8 cellular contexts compared by ENCODE assay signal in genomic region chr4:143184217-143184502, GRCh38. TPM values are rescaled to one million over a fixed set of nuclear protein-coding genes. Genes with fewer than 3 reads are reported as not detected.
DNase-seq lines count a peak whose midpoint lies in the region; ATAC-seq and TF ChIP-seq lines count a peak whose summit lies in the region.

No MANE protein-coding gene starts in this region.

- TF ChIP-seq EP300 in SK-N-SH (IDR thresholded peaks at IDR 0.05; ENCODE audit: borderline replicate concordance in 1 of 2, low read depth in 1 of 2, low read length in 1 of 2), result no peak

- peak overlapping the region; percentile 88 for H3K4me3 ChIP-seq in AG04449 (ENCODE audit: low read depth, low read length)
- H3K4me3 ChIP-seq in SK-N-SH (ENCODE audit: low read depth in 2 of 2, low read length in 1 of 2), result peak overlapping the region; percentile 90 to 94
- peak overlapping the region; percentile 95 to 96 for H3K4me3 ChIP-seq in foreskin fibroblast (ENCODE audit: low read depth in 1 of 2, low read length in 2 of 2)

- no peak for TF ChIP-seq CTCF in AG04449 (IDR thresholded peaks at IDR 0.05; ENCODE audit: insufficient read depth, low read length, missing control alignments)
- no peak for TF ChIP-seq CTCF in SK-N-SH (IDR thresholded peaks at IDR 0.05)
- TF ChIP-seq CTCF in foreskin fibroblast (IDR thresholded peaks at IDR 0.05; ENCODE audit: low read depth, low read length), result no peak

- H3K4me2 ChIP-seq in SK-N-SH, result peak overlapping the region; percentile 89

- no peak for TF ChIP-seq RAD21 in SK-N-SH (IDR thresholded peaks at IDR 0.05; ENCODE audit: low read length)

- peak; percentile 33 for ATAC-seq in GM18867 (IDR thresholded peaks at IDR 0.05; ENCODE audit: unreplicated experiment)
- peak; percentile 11 for ATAC-seq in HG03095 (IDR thresholded peaks at IDR 0.05; ENCODE audit: unreplicated experiment)

- H4K20me1 ChIP-seq in SK-N-SH (ENCODE audit: insufficient read depth), result peaks cover 35% of the 10 kb centered on the region

- H3K9ac ChIP-seq in SK-N-SH, result peak overlapping the region; percentile 84

- POLR2A ChIA-PET in AG04449 (lab: Yijun Ruan, JAX) (no interaction called here), SK-N-SH (lab: Yijun Ruan, JAX) (no interaction called here)

- no peaks in the 10 kb centered on the region for H3K9me3 ChIP-seq in SK-N-SH

- peaks cover 7 to 17% of the 10 kb centered on the region in 2 experiments for H3K36me3 ChIP-seq in SK-N-SH (replicated peaks in 1 of 2; ENCODE audit: control insufficient read depth in 1 of 2, insufficient read depth in 2 of 2, low read length in 1 of 2)

- H3K4me1 ChIP-seq in SK-N-SH (ENCODE audit: control insufficient read depth in 1 of 2, insufficient read depth in 2 of 2, low read depth in 1 of 2, low read length in 1 of 2), result peaks cover 17 to 22% of the 10 kb centered on the region in 2 experiments; a peak in 3 of 4 replicates

- under 1% methylated on average over 11 of the region's 11 CpGs for WGBS in SK-N-SH (ENCODE audit: low lambda C conversion rate)

- peaks cover 58% of the 10 kb centered on the region for H3K79me2 ChIP-seq in SK-N-SH (ENCODE audit: insufficient read depth)

- no peaks in the 10 kb centered on the region for H3K9me2 ChIP-seq in SK-N-SH

- no peak for DNase-seq in AG04449 (ENCODE audit: low read depth, low spot score)
- DNase-seq in SK-N-SH, result no peak
- DNase-seq in foreskin fibroblast, result no peak
- DNase-seq in pons (ENCODE audit: low spot score), result peak; percentile 74
- no peak for DNase-seq in hepatic stellate cell (ENCODE audit: low spot score)
- DNase-seq in NCI-H1092 treated with DMSO at 0.1 percent for 48 hours (lab: John Stamatoyannopoulos, UW), result no peak

- no peaks in the 10 kb centered on the region for H3K27me3 ChIP-seq in SK-N-SH (ENCODE audit: insufficient read depth)

- CTCF ChIA-PET in AG04449 (lab: Yijun Ruan, JAX) (no interaction called here), SK-N-SH (lab: Yijun Ruan, JAX) (no interaction called here)

- H3K27ac ChIP-seq in SK-N-SH (ENCODE audit: low read depth in 2 of 2, low read length in 1 of 2), result peak overlapping the region; percentile 92 to 97

- H2AFZ ChIP-seq in SK-N-SH (ENCODE audit: low read depth), result peak overlapping the region; percentile 99

- H3F3A ChIP-seq in SK-N-SH (replicated peaks; ENCODE audit: insufficient read depth), result peaks cover 11% of the 10 kb centered on the region

TF ChIP-seq in SK-N-SH, 30 proteins besides CTCF, POLR2A, EP300 and RAD21:
- no peak for TF ChIP-seq RCOR1 (IDR thresholded peaks at IDR 0.05; ENCODE audit: low read length)
- TF ChIP-seq FOSL2 (IDR thresholded peaks at IDR 0.05; ENCODE audit: borderline replicate concordance, low read depth), result no peak
- TF ChIP-seq GATA2 (CRISPR knock-in tag; IDR thresholded peaks at IDR 0.05), result no peak
- TF ChIP-seq IRF3 (IDR thresholded peaks at IDR 0.05; ENCODE audit: low read depth, low read length), result no peak
- no peak for TF ChIP-seq REST (IDR thresholded peaks at IDR 0.05; ENCODE audit: low read depth, low read length)
- no peak for TF ChIP-seq PBX3 (IDR thresholded peaks at IDR 0.05)
- no peak for TF ChIP-seq TCF12 (IDR thresholded peaks at IDR 0.05)
- no peak for TF ChIP-seq RXRA (IDR thresholded peaks at IDR 0.05; ENCODE audit: borderline replicate concordance, low read depth)
- no peak for TF ChIP-seq USF2 (IDR thresholded peaks at IDR 0.05; ENCODE audit: borderline replicate concordance, low read depth, low read length)
- no peak for TF ChIP-seq SIN3A (IDR thresholded peaks at IDR 0.05; ENCODE audit: borderline replicate concordance, low read depth, low read length)
- no peak for TF ChIP-seq CHD2 (IDR thresholded peaks at IDR 0.05; ENCODE audit: low read length, partially characterized antibody)
- no peak for TF ChIP-seq POLR2AphosphoS5 (IDR thresholded peaks at IDR 0.05; ENCODE audit: low read depth, low read length)
- no peak for TF ChIP-seq MEF2A (IDR thresholded peaks at IDR 0.05; ENCODE audit: borderline replicate concordance, low read depth)
- TF ChIP-seq MAX (IDR thresholded peaks at IDR 0.05; ENCODE audit: low read depth), result no peak

RNA-seq across cellular contexts. Expression of gene USP38, which starts 0.6 kb away (rescaled TPM):
- polyA plus RNA-seq in SK-N-SH (2012; rRNA removed), result 4.3 and 6.3 TPM in 2 replicates
- polyA plus RNA-seq in SK-N-SH (2012; cell fraction: cytosol; rRNA removed), result 5.1 and 6.1 TPM in 2 replicates
- 2.8 and 5.1 TPM in 2 replicates for polyA plus RNA-seq in SK-N-SH (2012; cell fraction: nucleus; rRNA removed)
